Comparison of ENCODE assay signal across 38 cellular contexts in the genomic region with DNA sequence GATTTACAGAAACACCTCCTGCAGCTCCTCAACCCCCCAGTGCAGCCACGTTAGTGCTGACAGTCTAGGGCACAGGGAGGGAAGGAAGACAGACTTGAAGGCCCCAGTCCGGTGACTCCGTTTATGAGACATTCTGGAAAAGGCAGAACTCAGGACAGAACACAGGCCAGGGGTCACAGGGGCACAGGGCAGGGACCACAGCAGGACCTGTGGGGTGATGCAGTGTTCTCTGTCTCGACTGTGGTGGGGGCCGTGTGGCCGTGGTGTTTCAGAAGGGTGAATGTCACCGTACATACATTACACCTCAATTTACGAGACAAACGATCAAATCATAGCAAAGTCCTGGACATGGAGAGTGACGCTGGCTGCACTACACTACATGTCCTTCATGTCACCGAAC. TPM values are rescaled to one million over a fixed set of nuclear protein-coding genes. Genes with fewer than 3 reads are reported as not detected.
"Had no signal": no experiment of that assay in that cellular context is flagged by ENCODE, and none has a peak within 500 bp of the region (broad histone marks: within the 10 kb centered on the region; RNA-seq: fewer than 3 reads in every experiment).

No MANE protein-coding gene starts in this region.

- ATAC-seq: activated CD8-positive, alpha-beta T cell treated with anti-CD3 and anti-CD28 coated beads for 36 hours; activated naive CD4-positive, alpha-beta T cell treated with anti-CD3 and anti-CD28 coated beads, Interleukin-2, amount 50 U/mL, for 72 hours; body of pancreas had no signal

- H3K27ac ChIP-seq: adrenal gland, body of pancreas, PC-9, RWPE1, VCaP had no signal

- H2AFZ ChIP-seq: PC-9 had no signal

- H3K9me3 Mint-ChIP-seq: activated CD8-positive, alpha-beta T cell treated with anti-CD3 and anti-CD28 coated beads for 36 hours; activated naive CD4-positive, alpha-beta T cell treated with anti-CD3 and anti-CD28 coated beads, Interleukin-2, amount 50 U/mL, for 72 hours; activated T-helper 2 cell treated with anti-CD3 and anti-CD28 coated beads, Interferon-gamma antibody, Interleukin-2, Interleukin-4, amounts not matched to agents 10 μg/mL and 5 μg/mL and 100 μg/mL, durations not matched to agents 14 hours and 24 hours and 36 hours had no signal

- H3K4me2 ChIP-seq: PC-9 had no signal

- H3K4me3 ChIP-seq: adrenal gland, body of pancreas, MG63, PC-9 had no signal

- H3K27me3 ChIP-seq: body of pancreas had no signal

- H3K4me1 ChIP-seq: adrenal gland, body of pancreas had no signal

- DNase-seq: activated CD4-positive, alpha-beta T cell treated with anti-CD3 and anti-CD28 coated beads for 1 hour; activated CD4-positive, alpha-beta T cell treated with anti-CD3 and anti-CD28 coated beads for 48 hours; activated CD4-positive, CD25-positive, alpha-beta regulatory T cell; activated CD8-positive, alpha-beta T cell treated with anti-CD3 and anti-CD28 coated beads for 36 hours; activated gamma-delta T cell; activated naive CD4-positive, alpha-beta T cell treated with Interleukin-2 at 50 U/mL for 16 hours; activated T-cell treated with anti-CD3 and anti-CD28 coated beads, Interleukin-2, amount 50 U/mL, for 1 hour; adrenal gland; body of pancreas; caudate nucleus; cerebellar nuclear complex; Karpas-422; MG63; NCI-H1048; NCI-H1105 treated with DMSO at 0.1 percent for 48 hours; NCI-H146; NCI-H187; NCI-H2029 treated with DMSO at 0.1 percent for 48 hours; NCI-H2107; NCI-H2171; NCI-H510A; NCI-H526; NCI-H748 treated with DMSO at 0.1 percent for 48 hours; NK-92 treated with Interleukin-12 subunit alpha and Interleukin-12 subunit beta, amount 100 ng/mL, for 24 hours; PC-9; Right ventricle myocardium superior; SW 1271; T-helper 1 cell; T-helper 2 cell; T-helper 9 cell had no signal

- H3K36me3 ChIP-seq: adrenal gland, MG63 had no signal

- H3K36me3 Mint-ChIP-seq: activated naive CD4-positive, alpha-beta T cell treated with anti-CD3 and anti-CD28 coated beads, Interleukin-2, amount 50 U/mL, for 72 hours had no signal

- H3K27ac Mint-ChIP-seq: activated CD8-positive, alpha-beta T cell treated with anti-CD3 and anti-CD28 coated beads for 36 hours; activated naive CD4-positive, alpha-beta T cell treated with anti-CD3 and anti-CD28 coated beads, Interleukin-2, amount 50 U/mL, for 72 hours; activated T-helper 2 cell treated with anti-CD3 and anti-CD28 coated beads, Interferon-gamma antibody, Interleukin-2, Interleukin-4, amounts not matched to agents 10 μg/mL and 5 μg/mL and 100 μg/mL, durations not matched to agents 14 hours and 24 hours and 36 hours had no signal

- H3K4me3 Mint-ChIP-seq: activated CD8-positive, alpha-beta T cell treated with anti-CD3 and anti-CD28 coated beads for 36 hours had no signal

- H3K9me3 ChIP-seq: adrenal gland, body of pancreas had no signal

RNA-seq across cellular contexts. Expression of gene BHLHE23, which starts 11.3 kb away (rescaled TPM):
- total RNA-seq: activated CD8-positive, alpha-beta memory T cell treated with anti-CD3 and anti-CD28 coated beads for 36 hours; activated CD8-positive, alpha-beta T cell treated with anti-CD3 and anti-CD28 coated beads for 36 hours; activated naive CD4-positive, alpha-beta T cell treated with anti-CD3 and anti-CD28 coated beads, Interleukin-2, amount 50 U/mL, for 72 hours; activated T-helper 2 cell treated with anti-CD3 and anti-CD28 coated beads, Interferon-gamma antibody, Interleukin-2, Interleukin-4, amounts not matched to agents 10 μg/mL and 5 μg/mL and 100 μg/mL, durations not matched to agents 14 hours and 24 hours and 36 hours; adrenal gland; astrocyte; body of pancreas; bronchial epithelial cell; OCI-LY7; PC-9; Right ventricle myocardium superior had no signal
- polyA plus RNA-seq: adrenal gland had no signal
